In genomic region chr2:121076885-121077549, GRCh38 we compare ENCODE assay signal across 8 cellular contexts.
A peak's percentile ranks its signal among the peaks of the same experiment; 100 is the strongest.
DNase-seq lines count a peak whose midpoint lies in the region; ATAC-seq and TF ChIP-seq lines count a peak whose summit lies in the region.

No MANE protein-coding gene starts in this region.

- no peaks in the 10 kb centered on the region for H4K20me1 ChIP-seq in H9 (ENCODE audit: control insufficient read depth, insufficient read depth, insufficient read length)

- DNase-seq in DMS53 (lab: John Stamatoyannopoulos, UW) (peak; percentile 85), H9 (peak; percentile 91), NCI-H2171 treated with DMSO at 0.1 percent for 48 hours (lab: John Stamatoyannopoulos, UW) (peak; percentile 65), testis (peak; percentile 89), NCI-H446 treated with DMSO at 0.1 percent for 48 hours (lab: John Stamatoyannopoulos, UW) (no peak)
- DNase-seq in activated CD4-positive, alpha-beta T cell treated with anti-CD3 and anti-CD28 coated beads, Interleukin-2, amount 50 U/mL, for 4 hours: peak; percentile 40 to 42
- peak; percentile 30 to 56 (median 30) for DNase-seq in effector memory CD8-positive, alpha-beta T cell
- DNase-seq in naive thymus-derived CD4-positive, alpha-beta T cell: peak in 8 of 9 donors; percentile 18 to 80 (median 42)

- WGBS in H9 (ENCODE audit: extremely low coverage, insufficient read length, low lambda C conversion rate): no CpG with 5 or more reads among the region's 26 CpGs
- WGBS in testis, 2 donors: 35 to 43% methylated on average over 20 to 26 of the region's 26 CpGs

- no peaks in the 10 kb centered on the region for H3K36me3 Mint-ChIP-seq in H9 (ENCODE audit: insufficient read depth in 1 of 3, low read depth in 3 of 3)
- no peaks in the 10 kb centered on the region for H3K36me3 Mint-ChIP-seq in effector memory CD8-positive, alpha-beta T cell (ENCODE audit: insufficient read depth)
- no peaks in the 10 kb centered on the region for H3K36me3 Mint-ChIP-seq in naive thymus-derived CD4-positive, alpha-beta T cell

- H3K4me3 ChIP-seq in naive thymus-derived CD4-positive, alpha-beta T cell (ENCODE audit: low read length): no peak overlapping the region
- no peak overlapping the region for H3K4me3 ChIP-seq in testis

- no peak overlapping the region for H4K8ac ChIP-seq in H9 (replicated peaks; ENCODE audit: insufficient read length, low read depth, low read length)

- H3K27ac Mint-ChIP-seq in H9: no peak overlapping the region
- no peak overlapping the region for H3K27ac Mint-ChIP-seq in effector memory CD8-positive, alpha-beta T cell
- no peak overlapping the region for H3K27ac Mint-ChIP-seq in naive thymus-derived CD4-positive, alpha-beta T cell

- peak overlapping the region; percentile 64 for H3K4me2 ChIP-seq in H9 (ENCODE audit: insufficient read depth, insufficient read length, low read length)

- H3K9me3 Mint-ChIP-seq in H9: no peaks in the 10 kb centered on the region
- no peaks in the 10 kb centered on the region for H3K9me3 Mint-ChIP-seq in effector memory CD8-positive, alpha-beta T cell
- H3K9me3 Mint-ChIP-seq in naive thymus-derived CD4-positive, alpha-beta T cell: no peaks in the 10 kb centered on the region

- H2BK20ac ChIP-seq in H9 (ENCODE audit: low read depth, low read length, poor library complexity, severe bottlenecking): no peak overlapping the region

- H3K23me2 ChIP-seq in H9 (ENCODE audit: insufficient read length, low read depth, low read length, poor library complexity, severe bottlenecking): peaks cover 14% of the 10 kb centered on the region

- H3K36me3 ChIP-seq in naive thymus-derived CD4-positive, alpha-beta T cell (ENCODE audit: control insufficient read depth in 2 of 3, insufficient read depth in 3 of 3, low read length in 3 of 3): no peaks in the 10 kb centered on the region
- no peaks in the 10 kb centered on the region for H3K36me3 ChIP-seq in testis (ENCODE audit: low read depth, missing control alignments)

- H3K4me1 ChIP-seq in H9 (ENCODE audit: insufficient read depth, low read length): no peaks in the 10 kb centered on the region; the same call in 1 of the 2 replicates
- H3K4me1 ChIP-seq in naive thymus-derived CD4-positive, alpha-beta T cell (ENCODE audit: control insufficient read depth in 2 of 2, insufficient read depth in 2 of 2, low read length in 2 of 2): no peaks in the 10 kb centered on the region
- peaks cover 8% of the 10 kb centered on the region for H3K4me1 ChIP-seq in testis

- TF ChIP-seq POLR2A in testis (IDR thresholded peaks at IDR 0.05): no peak

- CTCF ChIA-PET in naive thymus-derived CD4-positive, alpha-beta T cell (lab: Charles Lee): no interaction called here

- no peak overlapping the region for H2BK15ac ChIP-seq in H9 (ENCODE audit: low read depth, low read length)

- TF ChIP-seq CTCF in H9 (conservative IDR thresholded peaks at IDR 0.05): peak; percentile 97
- TF ChIP-seq CTCF in testis (IDR thresholded peaks at IDR 0.05): peak; percentile 55 to 81 (median 78)

- H3K27ac ChIP-seq in H9 (ENCODE audit: insufficient read length, low read depth, low read length) (no peak overlapping the region), testis (no peak overlapping the region)
- H3K27ac ChIP-seq in naive thymus-derived CD4-positive, alpha-beta T cell (ENCODE audit: low read depth, low read length): no peak overlapping the region

- no peak overlapping the region for H4K91ac ChIP-seq in H9 (ENCODE audit: insufficient read length, low read depth, low read length)

- no peaks in the 10 kb centered on the region for H3K79me1 ChIP-seq in H9 (ENCODE audit: insufficient read depth, low read depth, low read length, poor library complexity, severe bottlenecking)

- H4K5ac ChIP-seq in H9 (ENCODE audit: insufficient read length, low read depth, low read length): no peak overlapping the region

- H3K9me3 ChIP-seq in H9 (ENCODE audit: control insufficient read depth, low read depth, low read length) (no peaks in the 10 kb centered on the region), testis (no peaks in the 10 kb centered on the region)
- H3K9me3 ChIP-seq in naive thymus-derived CD4-positive, alpha-beta T cell (ENCODE audit: control insufficient read depth in 2 of 3, low read length in 3 of 3): no peaks in the 10 kb centered on the region

- H3K27me3 ChIP-seq in H9 (ENCODE audit: insufficient read depth, low read length): peaks cover 4% of the 10 kb centered on the region; the same call in 1 of the 2 replicates
- peaks cover 0 to 4% of the 10 kb centered on the region in 2 donors for H3K27me3 ChIP-seq in naive thymus-derived CD4-positive, alpha-beta T cell (ENCODE audit: control insufficient read depth in 2 of 2, insufficient read depth in 2 of 2, low read length in 2 of 2)
- H3K27me3 ChIP-seq in testis: no peaks in the 10 kb centered on the region

- no peak overlapping the region for H3K14ac ChIP-seq in H9 (ENCODE audit: insufficient read depth, low read length)

- peaks cover 62% of the 10 kb centered on the region for H3K27me3 Mint-ChIP-seq in H9 (ENCODE audit: low read depth)
- H3K27me3 Mint-ChIP-seq in effector memory CD8-positive, alpha-beta T cell: peaks cover 24 to 44% of the 10 kb centered on the region in 2 donors
- peaks cover 17 to 39% (median 29%) of the 10 kb centered on the region in 5 donors for H3K27me3 Mint-ChIP-seq in naive thymus-derived CD4-positive, alpha-beta T cell

- no peak overlapping the region for H2BK120ac ChIP-seq in H9 (ENCODE audit: low read depth, low read length, poor library complexity, severe bottlenecking)

- POLR2A ChIA-PET in naive thymus-derived CD4-positive, alpha-beta T cell (lab: Charles Lee): no interaction called here

- H3K9ac ChIP-seq in H9 (ENCODE audit: extremely low read depth, insufficient read length, low read length): no peak overlapping the region

- H3T11ph ChIP-seq in H9 (ENCODE audit: low read length): no peak overlapping the region

- peak overlapping the region; percentile 60 to 77 for H3K4me3 Mint-ChIP-seq in H9
- no peak overlapping the region for H3K4me3 Mint-ChIP-seq in effector memory CD8-positive, alpha-beta T cell
- peak overlapping the region in 1 of 10 donors; percentile 47 for H3K4me3 Mint-ChIP-seq in naive thymus-derived CD4-positive, alpha-beta T cell

- peak; percentile 59 for ATAC-seq in effector memory CD8-positive, alpha-beta T cell (replicated peaks)
- ATAC-seq in naive thymus-derived CD4-positive, alpha-beta T cell: peak; percentile 69

- H2AFZ ChIP-seq in H9 (ENCODE audit: low read length): no peak overlapping the region

- no peak overlapping the region for H2BK5ac ChIP-seq in H9 (ENCODE audit: insufficient read length, low read length)

- H2BK12ac ChIP-seq in H9 (ENCODE audit: insufficient read length, low read depth, low read length): no peak overlapping the region

- H2AK5ac ChIP-seq in H9 (ENCODE audit: insufficient read length, low read length): no peak overlapping the region

- no peaks in the 10 kb centered on the region for H3K79me2 ChIP-seq in H9 (ENCODE audit: insufficient read depth, low read length)

- H3K56ac ChIP-seq in H9 (ENCODE audit: insufficient read length, low read depth, low read length): no peak overlapping the region

- intact Hi-C loops in naive thymus-derived CD4-positive, alpha-beta T cell (cut with micrococcal nuclease): no loop called here
- intact Hi-C loops in testis (cut with DNase I; ENCODE audit: low total_unique reads): no loop called here

- peaks cover 15 to 19% of the 10 kb centered on the region in 2 experiments for H3K4me1 Mint-ChIP-seq in H9
- no peaks in the 10 kb centered on the region for H3K4me1 Mint-ChIP-seq in effector memory CD8-positive, alpha-beta T cell (ENCODE audit: low read depth in 2 of 2)
- peaks cover 0 to 3% (median 0%) of the 10 kb centered on the region in 7 donors for H3K4me1 Mint-ChIP-seq in naive thymus-derived CD4-positive, alpha-beta T cell

- no peak overlapping the region for H3K4ac ChIP-seq in H9 (ENCODE audit: low read depth, low read length)

- H3K23ac ChIP-seq in H9 (ENCODE audit: insufficient read length, low read depth, low read length): no peak overlapping the region

- H3K18ac ChIP-seq in H9 (ENCODE audit: insufficient read length, low read depth, low read length): no peak overlapping the region

Comparison
In these comparisons a context has a peak if more than half of its experiments do, and no peak if none do; other contexts are left out.
1. H3K4me3 Mint-ChIP-seq: peak in H9 (2 of 2); none in effector memory CD8-positive, alpha-beta T cell (0 of 2).